1 cellular context compared by ENCODE assay signal in the genomic region with DNA sequence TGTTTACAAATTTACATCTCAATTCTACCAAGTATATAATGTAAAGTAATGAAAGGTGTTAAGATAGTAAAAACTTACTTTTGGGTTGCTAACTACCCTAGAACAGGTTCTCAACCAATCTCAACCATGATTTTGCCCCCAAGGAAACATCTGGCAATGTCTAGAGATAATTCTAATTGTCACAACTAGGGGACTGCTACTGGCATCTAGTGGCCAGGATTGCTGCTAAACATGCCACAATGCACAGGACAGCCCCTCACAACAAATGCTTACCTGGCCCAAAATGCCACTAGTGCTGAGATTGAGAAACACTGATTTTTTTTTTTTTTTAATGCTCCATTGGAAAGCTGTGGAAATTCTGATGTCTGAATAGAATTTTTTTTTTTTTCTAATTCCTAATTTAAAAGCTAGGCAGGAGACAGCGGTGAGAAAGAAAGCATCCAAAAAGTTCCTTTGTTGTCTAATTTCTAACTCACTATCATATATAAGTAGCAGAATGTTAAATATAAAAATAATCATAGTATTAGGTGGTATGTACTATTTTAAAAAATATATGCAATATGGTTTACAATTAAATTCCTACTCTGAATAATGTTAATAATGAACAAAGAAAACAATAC.
TF ChIP-seq lines count a peak whose summit lies in the region.

No MANE protein-coding gene starts in this region.

TF ChIP-seq in H1, 55 proteins besides CTCF, POLR2A, EP300 and RAD21 (continued from another document):
- no peak for TF ChIP-seq FOSL1 (IDR thresholded peaks at IDR 0.05; ENCODE audit: insufficient read depth, low read depth, low read length)
- TF ChIP-seq SP4 (IDR thresholded peaks at IDR 0.05; ENCODE audit: low read length), result no peak
- no peak for TF ChIP-seq HDAC2 (IDR thresholded peaks at IDR 0.05; ENCODE audit: borderline replicate concordance in 1 of 2, low read depth in 2 of 2, low read length in 2 of 2)
- TF ChIP-seq TEAD4 (IDR thresholded peaks at IDR 0.05; ENCODE audit: low read depth, low read length), result no peak
- TF ChIP-seq KDM5A (IDR thresholded peaks at IDR 0.05; ENCODE audit: low read length), result no peak
- TF ChIP-seq RFX5 (IDR thresholded peaks at IDR 0.05; ENCODE audit: borderline replicate concordance, low read depth, low read length), result no peak
- TF ChIP-seq POLR2AphosphoS5 (IDR thresholded peaks at IDR 0.05; ENCODE audit: low read depth, low read length), result no peak
- TF ChIP-seq, protein P1, sequence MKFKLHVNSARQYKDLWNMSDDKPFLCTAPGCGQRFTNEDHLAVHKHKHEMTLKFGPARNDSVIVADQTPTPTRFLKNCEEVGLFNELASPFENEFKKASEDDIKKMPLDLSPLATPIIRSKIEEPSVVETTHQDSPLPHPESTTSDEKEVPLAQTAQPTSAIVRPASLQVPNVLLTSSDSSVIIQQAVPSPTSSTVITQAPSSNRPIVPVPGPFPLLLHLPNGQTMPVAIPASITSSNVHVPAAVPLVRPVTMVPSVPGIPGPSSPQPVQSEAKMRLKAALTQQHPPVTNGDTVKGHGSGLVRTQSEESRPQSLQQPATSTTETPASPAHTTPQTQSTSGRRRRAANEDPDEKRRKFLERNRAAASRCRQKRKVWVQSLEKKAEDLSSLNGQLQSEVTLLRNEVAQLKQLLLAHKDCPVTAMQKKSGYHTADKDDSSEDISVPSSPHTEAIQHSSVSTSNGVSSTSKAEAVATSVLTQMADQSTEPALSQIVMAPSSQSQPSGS (IDR thresholded peaks at IDR 0.05; ENCODE audit: low read length), result no peak
- no peak for TF ChIP-seq BRCA1 (IDR thresholded peaks at IDR 0.05; ENCODE audit: low read depth, low read length)
- TF ChIP-seq CBX5 (IDR thresholded peaks at IDR 0.05; ENCODE audit: low read depth, low read length), result no peak
- no peak for TF ChIP-seq GTF2F1 (IDR thresholded peaks at IDR 0.05; ENCODE audit: borderline replicate concordance, low read depth, low read length)
- no peak for TF ChIP-seq RXRA (IDR thresholded peaks at IDR 0.05; ENCODE audit: insufficient read depth, low read depth, low read length)
- TF ChIP-seq, protein P2, sequence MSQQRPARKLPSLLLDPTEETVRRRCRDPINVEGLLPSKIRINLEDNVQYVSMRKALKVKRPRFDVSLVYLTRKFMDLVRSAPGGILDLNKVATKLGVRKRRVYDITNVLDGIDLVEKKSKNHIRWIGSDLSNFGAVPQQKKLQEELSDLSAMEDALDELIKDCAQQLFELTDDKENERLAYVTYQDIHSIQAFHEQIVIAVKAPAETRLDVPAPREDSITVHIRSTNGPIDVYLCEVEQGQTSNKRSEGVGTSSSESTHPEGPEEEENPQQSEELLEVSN (IDR thresholded peaks at IDR 0.05), result no peak
- no peak for TF ChIP-seq CREB1 (IDR thresholded peaks at IDR 0.05)
- no peak for TF ChIP-seq TAF7 (optimal IDR thresholded peaks at IDR 0.05; ENCODE audit: borderline replicate concordance, low read depth, low read length)
